8 cellular contexts compared by ENCODE assay signal in the genomic region with DNA sequence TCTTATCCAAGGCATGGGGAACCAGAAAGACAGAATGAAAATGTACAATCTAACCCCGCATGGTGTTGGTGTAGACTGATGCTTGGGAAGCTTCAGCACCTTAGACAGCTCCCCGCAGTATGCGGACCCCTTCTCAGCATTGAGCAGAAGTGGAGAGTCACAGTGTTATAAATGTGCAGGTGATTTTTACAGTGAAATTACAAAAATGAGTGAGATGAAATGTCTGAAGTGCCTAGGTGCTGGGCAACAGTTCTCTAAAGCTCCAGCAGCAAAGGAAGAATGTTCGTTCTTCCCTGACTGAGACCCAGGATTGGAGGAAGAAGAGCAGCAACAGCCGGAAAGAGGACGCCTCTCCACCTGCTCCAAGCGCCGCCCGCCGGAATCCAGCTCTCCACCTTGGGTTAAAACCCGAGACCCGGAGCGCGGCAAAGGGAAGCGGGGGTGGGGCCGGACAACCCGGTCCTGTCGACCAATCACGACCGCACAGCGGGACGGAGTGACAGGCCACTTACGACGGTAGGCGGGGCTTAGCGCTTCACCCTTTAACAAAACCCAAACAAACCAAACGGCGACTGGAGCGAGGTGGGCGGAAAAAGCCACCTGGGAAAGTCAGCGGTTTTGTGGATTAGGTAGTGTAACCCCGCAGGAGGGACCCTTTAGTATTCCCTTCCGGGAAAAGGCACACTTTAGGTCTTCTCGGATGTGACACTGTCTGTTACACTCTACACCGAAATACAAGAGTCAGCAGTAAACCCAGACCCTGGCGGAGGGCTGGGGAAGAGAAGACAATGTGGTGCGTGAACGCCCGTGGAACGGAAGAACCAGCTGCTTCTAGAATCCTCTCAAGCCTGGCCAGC. TPM values are rescaled to one million over a fixed set of nuclear protein-coding genes. Genes with fewer than 3 reads are reported as not detected.
DNase-seq lines count a peak whose midpoint lies in the region; ATAC-seq and TF ChIP-seq lines count a peak whose summit lies in the region.

A gene (minus strand): TSS at position 403 of the 857 bp plus-strand sequence. CDS start 436 bp downstream, outside the sequence.

- H3K4me1 ChIP-seq in RWPE2 (ENCODE audit: insufficient read depth, poor library complexity, severe bottlenecking) (no peaks in the 10 kb centered on the region), mesodermal cell (ENCODE audit: control insufficient read depth, insufficient read depth, low read length, poor library complexity, severe bottlenecking) (no peaks in the 10 kb centered on the region), sigmoid colon (peaks cover 0 to 9% (median 3%) of the 10 kb centered on the region in 4 donors)

- ATAC-seq in GM19467 (IDR thresholded peaks at IDR 0.05; ENCODE audit: unreplicated experiment) (peak; percentile 93), RWPE2 (ENCODE audit: low read depth) (peak; percentile 92)

- no peaks in the 10 kb centered on the region for H3K36me3 ChIP-seq in RWPE2 (ENCODE audit: low read depth)
- H3K36me3 ChIP-seq in mesodermal cell (ENCODE audit: control insufficient read depth, insufficient read depth, low read length): no peaks in the 10 kb centered on the region
- no peaks in the 10 kb centered on the region for H3K36me3 ChIP-seq in sigmoid colon

- DNase-seq in DMS153 treated with DMSO at 0.1 percent for 48 hours (lab: John Stamatoyannopoulos, UW; ENCODE audit: unreplicated experiment): peak; percentile 98
- peak; percentile 82 for DNase-seq in RWPE2 (ENCODE audit: low spot score)
- peak; percentile 95 for DNase-seq in ecto neural progenitor cell (ENCODE audit: low spot score)
- DNase-seq in sigmoid colon: no peak
- no peak for DNase-seq in NOMO-1 treated with DMSO at 0.1 percent for 48 hours (lab: John Stamatoyannopoulos, UW; ENCODE audit: unreplicated experiment)

- H3K4me3 ChIP-seq in RWPE2 (ENCODE audit: severe bottlenecking) (peak within 1 kb of the TSS; percentile 20), mesodermal cell (ENCODE audit: extremely low read depth, insufficient read depth, low read length, poor library complexity, severe bottlenecking) (peak within 1 kb of the TSS; percentile 45), sigmoid colon (peak within 1 kb of the TSS in 2 of 4 donors; percentile 8 to 24)

- intact Hi-C loops in sigmoid colon (cut with DNase I): no loop called here

- WGBS in mesodermal cell (ENCODE audit: insufficient coverage in 2 of 2), 2 experiments: 0 to 1% methylated on average over 19 to 22 of the region's 40 CpGs
- WGBS in sigmoid colon, 2 donors: 3 to 11% methylated on average over 40 of the region's 40 CpGs

- no peak within 1 kb of the TSS for H3K27ac ChIP-seq in RWPE2 (ENCODE audit: poor library complexity, severe bottlenecking)
- H3K27ac ChIP-seq in mesodermal cell (ENCODE audit: low read depth, low read length, severe bottlenecking): no peak within 1 kb of the TSS
- H3K27ac ChIP-seq in sigmoid colon: no peak within 1 kb of the TSS

- TF ChIP-seq RAD21 in Ishikawa (IDR thresholded peaks at IDR 0.05; ENCODE audit: low read depth): no peak

- H3K9me3 ChIP-seq in RWPE2 (ENCODE audit: severe bottlenecking) (no peaks in the 10 kb centered on the region), mesodermal cell (ENCODE audit: control insufficient read depth, low read length) (no peaks in the 10 kb centered on the region), sigmoid colon (no peaks in the 10 kb centered on the region)

- TF ChIP-seq EP300 in Ishikawa (IDR thresholded peaks at IDR 0.05; ENCODE audit: borderline replicate concordance): no peak
- no peak for TF ChIP-seq EP300 in sigmoid colon (IDR thresholded peaks at IDR 0.05)

- H3K27me3 ChIP-seq in RWPE2 (ENCODE audit: insufficient read depth, poor library complexity, severe bottlenecking) (peaks cover 2% of the 10 kb centered on the region), sigmoid colon (peaks cover 0 to 31% (median 10%) of the 10 kb centered on the region in 3 donors)

- TF ChIP-seq CTCF in RWPE2 (IDR thresholded peaks at IDR 0.05; ENCODE audit: poor library complexity, severe bottlenecking) (no peak), sigmoid colon (IDR thresholded peaks at IDR 0.05) (no peak)

- no peak for TF ChIP-seq POLR2A in sigmoid colon (IDR thresholded peaks at IDR 0.05)

TF ChIP-seq in Ishikawa, 13 proteins besides CTCF, POLR2A, EP300 and RAD21:
- TF ChIP-seq TAF1 (IDR thresholded peaks at IDR 0.05; ENCODE audit: low read depth) (no peak), CEBPB (IDR thresholded peaks at IDR 0.05) (no peak), ZBTB7A (IDR thresholded peaks at IDR 0.05; ENCODE audit: low read depth) (peak; percentile 84), TEAD4 (IDR thresholded peaks at IDR 0.05) (peak; percentile 63), TCF12 (IDR thresholded peaks at IDR 0.05; ENCODE audit: low read depth) (no peak), EGR1 (IDR thresholded peaks at IDR 0.05) (no peak), NFIC (IDR thresholded peaks at IDR 0.05) (no peak), FOXM1 (IDR thresholded peaks at IDR 0.05; ENCODE audit: borderline replicate concordance, low read depth) (no peak), CREB1 (IDR thresholded peaks at IDR 0.05; ENCODE audit: low read depth) (no peak), YY1 (IDR thresholded peaks at IDR 0.05; ENCODE audit: low read depth) (no peak)
- TF ChIP-seq, protein P1, sequence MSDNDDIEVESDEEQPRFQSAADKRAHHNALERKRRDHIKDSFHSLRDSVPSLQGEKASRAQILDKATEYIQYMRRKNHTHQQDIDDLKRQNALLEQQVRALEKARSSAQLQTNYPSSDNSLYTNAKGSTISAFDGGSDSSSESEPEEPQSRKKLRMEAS (IDR thresholded peaks at IDR 0.05): peak; percentile 34; the same call in 1 of the 2 replicates
- TF ChIP-seq, protein P2, sequence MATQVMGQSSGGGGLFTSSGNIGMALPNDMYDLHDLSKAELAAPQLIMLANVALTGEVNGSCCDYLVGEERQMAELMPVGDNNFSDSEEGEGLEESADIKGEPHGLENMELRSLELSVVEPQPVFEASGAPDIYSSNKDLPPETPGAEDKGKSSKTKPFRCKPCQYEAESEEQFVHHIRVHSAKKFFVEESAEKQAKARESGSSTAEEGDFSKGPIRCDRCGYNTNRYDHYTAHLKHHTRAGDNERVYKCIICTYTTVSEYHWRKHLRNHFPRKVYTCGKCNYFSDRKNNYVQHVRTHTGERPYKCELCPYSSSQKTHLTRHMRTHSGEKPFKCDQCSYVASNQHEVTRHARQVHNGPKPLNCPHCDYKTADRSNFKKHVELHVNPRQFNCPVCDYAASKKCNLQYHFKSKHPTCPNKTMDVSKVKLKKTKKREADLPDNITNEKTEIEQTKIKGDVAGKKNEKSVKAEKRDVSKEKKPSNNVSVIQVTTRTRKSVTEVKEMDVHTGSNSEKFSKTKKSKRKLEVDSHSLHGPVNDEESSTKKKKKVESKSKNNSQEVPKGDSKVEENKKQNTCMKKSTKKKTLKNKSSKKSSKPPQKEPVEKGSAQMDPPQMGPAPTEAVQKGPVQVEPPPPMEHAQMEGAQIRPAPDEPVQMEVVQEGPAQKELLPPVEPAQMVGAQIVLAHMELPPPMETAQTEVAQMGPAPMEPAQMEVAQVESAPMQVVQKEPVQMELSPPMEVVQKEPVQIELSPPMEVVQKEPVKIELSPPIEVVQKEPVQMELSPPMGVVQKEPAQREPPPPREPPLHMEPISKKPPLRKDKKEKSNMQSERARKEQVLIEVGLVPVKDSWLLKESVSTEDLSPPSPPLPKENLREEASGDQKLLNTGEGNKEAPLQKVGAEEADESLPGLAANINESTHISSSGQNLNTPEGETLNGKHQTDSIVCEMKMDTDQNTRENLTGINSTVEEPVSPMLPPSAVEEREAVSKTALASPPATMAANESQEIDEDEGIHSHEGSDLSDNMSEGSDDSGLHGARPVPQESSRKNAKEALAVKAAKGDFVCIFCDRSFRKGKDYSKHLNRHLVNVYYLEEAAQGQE (IDR thresholded peaks at IDR 0.05; ENCODE audit: low read depth): peak; percentile 94
- TF ChIP-seq, protein P3, sequence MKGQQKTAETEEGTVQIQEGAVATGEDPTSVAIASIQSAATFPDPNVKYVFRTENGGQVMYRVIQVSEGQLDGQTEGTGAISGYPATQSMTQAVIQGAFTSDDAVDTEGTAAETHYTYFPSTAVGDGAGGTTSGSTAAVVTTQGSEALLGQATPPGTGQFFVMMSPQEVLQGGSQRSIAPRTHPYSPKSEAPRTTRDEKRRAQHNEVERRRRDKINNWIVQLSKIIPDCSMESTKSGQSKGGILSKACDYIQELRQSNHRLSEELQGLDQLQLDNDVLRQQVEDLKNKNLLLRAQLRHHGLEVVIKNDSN (IDR thresholded peaks at IDR 0.05): no peak

RNA-seq across cellular contexts. Expression of the gene that starts here (rescaled TPM):
- polyA plus RNA-seq in mesodermal cell (2013, experiment 1 of 2): not detected
- polyA plus RNA-seq in mesodermal cell (2013, experiment 2 of 2): not detected
- under 1 TPM; under 0.01 to 0.33 (median 0.07) TPM for total RNA-seq in sigmoid colon
- polyA plus RNA-seq in sigmoid colon: under 1 TPM in 1 of 3 donors, not detected in 2; 0.04 TPM

Comparison
In these comparisons a context has a peak if more than half of its experiments do, and no peak if none do; other contexts are left out.
1. DNase-seq: peak in DMS153 treated with DMSO at 0.1 percent for 48 hours (single experiment), RWPE2 (single experiment) and ecto neural progenitor cell (single experiment); none in sigmoid colon (single experiment) and NOMO-1 treated with DMSO at 0.1 percent for 48 hours (single experiment).